ENCODE assay signal across 17 cellular contexts in genomic region chr2:147806846-147807245, GRCh38. TPM values are rescaled to one million over a fixed set of nuclear protein-coding genes. Genes with fewer than 3 reads are reported as not detected.
A peak's percentile ranks its signal among the peaks of the same experiment; 100 is the strongest.
DNase-seq lines count a peak whose midpoint lies in the region; ATAC-seq and TF ChIP-seq lines count a peak whose summit lies in the region.
"Had no signal": no experiment of that assay in that cellular context is flagged by ENCODE, and none has a peak within 500 bp of the region (broad histone marks: within the 10 kb centered on the region; RNA-seq: fewer than 3 reads in every experiment).

No MANE protein-coding gene starts in this region.

- H2AK9ac ChIP-seq in IMR-90 (replicated peaks; ENCODE audit: low read depth, low read length, poor library complexity), result no peak overlapping the region

- H3K27me3 Mint-ChIP-seq in glutamatergic neuron (ENCODE audit: unreplicated experiment) (no peaks in the 10 kb centered on the region), mesothelial cell of epicardium (ENCODE audit: low read depth) (no peaks in the 10 kb centered on the region)
- H3K27me3 Mint-ChIP-seq: CD4-positive, CD25-positive, alpha-beta regulatory T cell had no signal

- H3K18ac ChIP-seq in IMR-90 (ENCODE audit: low read depth, low read length), result no peak overlapping the region
- no peak overlapping the region for H3K18ac ChIP-seq in trophoblast cell (ENCODE audit: low read length)

- H3K9me3 Mint-ChIP-seq in glutamatergic neuron (ENCODE audit: unreplicated experiment), result peaks cover 1% of the 10 kb centered on the region
- no peaks in the 10 kb centered on the region for H3K9me3 Mint-ChIP-seq in mesothelial cell of epicardium

- H3K27ac ChIP-seq in IMR-90 (ENCODE audit: insufficient read depth, low read length) (no peak overlapping the region), trophoblast cell (ENCODE audit: low read depth, low read length) (no peak overlapping the region)
- H3K27ac ChIP-seq: KMS-11 had no signal

- DNase-seq in ELF-1 (ENCODE audit: low read depth, low spot score), result peak; percentile 41
- DNase-seq in IMR-90, result peak; percentile 19
- DNase-seq in epithelial cell of esophagus (ENCODE audit: low read depth), result peak; percentile 52
- peak; percentile 77 to 85 for DNase-seq in trophoblast cell
- DNase-seq in glutamatergic neuron, result no peak
- no peak for DNase-seq in hippocampal formation (lab: John Stamatoyannopoulos, UW)
- no peak for DNase-seq in mesothelial cell of epicardium (ENCODE audit: low spot score in 2 of 2, unreplicated experiment in 2 of 2)
- DNase-seq: Calu3; CD4-positive, CD25-positive, alpha-beta regulatory T cell; DMS79 treated with DMSO at 0.1 percent for 48 hours; NCI-H1417; NCI-H1930; NCI-H2171 treated with DMSO at 0.1 percent for 48 hours; NCI-H510A; SIG-M5 had no signal

- H4K20me1 ChIP-seq in IMR-90 (ENCODE audit: insufficient read depth, low read length), result no peaks in the 10 kb centered on the region

- H3K4me3 Mint-ChIP-seq in glutamatergic neuron (ENCODE audit: unreplicated experiment) (no peak overlapping the region), mesothelial cell of epicardium (no peak overlapping the region)
- H3K4me3 Mint-ChIP-seq: CD4-positive, CD25-positive, alpha-beta regulatory T cell had no signal

- peaks cover 4% of the 10 kb centered on the region for H3K4me1 Mint-ChIP-seq in glutamatergic neuron (ENCODE audit: low read depth, unreplicated experiment)
- H3K4me1 Mint-ChIP-seq in mesothelial cell of epicardium, result peaks cover 18% of the 10 kb centered on the region
- H3K4me1 Mint-ChIP-seq: CD4-positive, CD25-positive, alpha-beta regulatory T cell had no signal

- H2AFZ ChIP-seq in IMR-90 (replicated peaks; ENCODE audit: low read length, poor library complexity), result no peak overlapping the region
- no peak overlapping the region for H2AFZ ChIP-seq in trophoblast cell (ENCODE audit: insufficient read depth, low read length, poor library complexity)

- H3K36me3 ChIP-seq in IMR-90 (ENCODE audit: control insufficient read depth, insufficient read depth, low read length) (no peaks in the 10 kb centered on the region), trophoblast cell (ENCODE audit: control insufficient read depth in 1 of 2, insufficient read depth in 2 of 2, low read length in 2 of 2) (no peaks in the 10 kb centered on the region)

- no peak overlapping the region for H2BK15ac ChIP-seq in IMR-90 (ENCODE audit: low read depth, low read length)

- intact Hi-C loops in IMR-90 (cut with micrococcal nuclease), result no loop called here

- H3K9ac ChIP-seq in IMR-90 (ENCODE audit: low read depth, low read length) (no peak overlapping the region), trophoblast cell (ENCODE audit: low read length) (no peak overlapping the region)
- H3K9ac ChIP-seq: KMS-11 had no signal

- no peaks in the 10 kb centered on the region for H3K27me3 ChIP-seq in IMR-90 (ENCODE audit: control insufficient read depth, insufficient read depth, low read length)
- H3K27me3 ChIP-seq in trophoblast cell (ENCODE audit: insufficient read depth, low read length), result no peaks in the 10 kb centered on the region

- no peak overlapping the region for H3K27ac Mint-ChIP-seq in glutamatergic neuron (ENCODE audit: unreplicated experiment)
- H3K27ac Mint-ChIP-seq in mesothelial cell of epicardium, result no peak overlapping the region
- H3K27ac Mint-ChIP-seq: CD4-positive, CD25-positive, alpha-beta regulatory T cell had no signal

- CTCF ChIA-PET in IMR-90 (lab: Yijun Ruan, JAX), result no interaction called here

- ATAC-seq in IMR-90 (ENCODE audit: low read depth) (no peak), GM21619 (IDR thresholded peaks at IDR 0.05; ENCODE audit: unreplicated experiment) (no peak)

- H2AK5ac ChIP-seq in IMR-90 (ENCODE audit: low read depth, low read length) (no peak overlapping the region), trophoblast cell (ENCODE audit: low read length) (no peak overlapping the region)

- H2BK12ac ChIP-seq in trophoblast cell (ENCODE audit: low read length), result no peak overlapping the region

- H4K12ac ChIP-seq in trophoblast cell (ENCODE audit: low read depth, low read length), result no peak overlapping the region

- H4K5ac ChIP-seq in IMR-90 (ENCODE audit: low read depth, low read length), result no peak overlapping the region

- no peaks in the 10 kb centered on the region for H3K79me1 ChIP-seq in IMR-90 (ENCODE audit: low read depth in 1 of 2, low read length in 2 of 2)
- H3K79me1 ChIP-seq in trophoblast cell (ENCODE audit: low read length), result peaks cover 3% of the 10 kb centered on the region

- H3K36me3 Mint-ChIP-seq in glutamatergic neuron (ENCODE audit: unreplicated experiment), result no peaks in the 10 kb centered on the region
- H3K36me3 Mint-ChIP-seq in mesothelial cell of epicardium, result no peaks in the 10 kb centered on the region
- H3K36me3 Mint-ChIP-seq: CD4-positive, CD25-positive, alpha-beta regulatory T cell had no signal

- no peaks in the 10 kb centered on the region for H3K79me2 ChIP-seq in trophoblast cell (ENCODE audit: control insufficient read depth, insufficient read depth, low read length, poor library complexity)

- H3K23ac ChIP-seq in IMR-90 (ENCODE audit: low read depth, low read length) (no peak overlapping the region), trophoblast cell (ENCODE audit: low read length) (no peak overlapping the region)

- dilution Hi-C loops in IMR-90 (cut with HindIII; ENCODE audit: low sequenced_read_pairs, unreplicated experiment), result no loop called here

- H2BK5ac ChIP-seq in IMR-90 (ENCODE audit: low read depth, low read length, poor library complexity, severe bottlenecking) (no peak overlapping the region), trophoblast cell (ENCODE audit: low read depth, low read length, poor library complexity) (no peak overlapping the region)

- H3K4me3 ChIP-seq in IMR-90 (ENCODE audit: insufficient read depth, low read depth, low read length), result no peak overlapping the region
- no peak overlapping the region for H3K4me3 ChIP-seq in epithelial cell of esophagus (ENCODE audit: low read length)
- H3K4me3 ChIP-seq in trophoblast cell (ENCODE audit: low read depth, low read length), result no peak overlapping the region

- no peak overlapping the region for H2BK120ac ChIP-seq in IMR-90 (ENCODE audit: low read depth, low read length)
- no peak overlapping the region for H2BK120ac ChIP-seq in trophoblast cell (ENCODE audit: insufficient read depth, low read length, poor library complexity)

- H3K4me1 ChIP-seq in IMR-90 (ENCODE audit: control insufficient read depth, insufficient read depth, low read length), result no peaks in the 10 kb centered on the region
- peaks cover 3 to 6% of the 10 kb centered on the region in 2 experiments for H3K4me1 ChIP-seq in trophoblast cell (ENCODE audit: control insufficient read depth in 1 of 2, insufficient read depth in 2 of 2, low read length in 2 of 2)

- no peak overlapping the region for H3K4ac ChIP-seq in IMR-90 (ENCODE audit: low read depth, low read length)
- no peak overlapping the region for H3K4ac ChIP-seq in trophoblast cell (ENCODE audit: low read depth, low read length)

- TF ChIP-seq POLR2A in IMR-90 (IDR thresholded peaks at IDR 0.05; ENCODE audit: low read depth, low read length), result no peak

- no peak overlapping the region for H2BK20ac ChIP-seq in IMR-90 (ENCODE audit: low read depth, low read length)

- in situ Hi-C loops in IMR-90 (cut with MboI; ENCODE audit: low sequenced_read_pairs), result no loop called here

- no CpG with 5 or more reads among the region's 1 CpG for WGBS in IMR-90 (ENCODE audit: extremely low coverage in 2 of 2, insufficient read length in 1 of 2), 2 experiments
- no CpG with 5 or more reads among the region's 1 CpG for WGBS in trophoblast cell (ENCODE audit: extremely low coverage, insufficient coverage, insufficient read length)

- no TSS peak for BruUV-seq in IMR-90 (replicated peaks; lab: Mats Ljungman, UMichigan)

- H3K14ac ChIP-seq in IMR-90 (replicated peaks; ENCODE audit: low read depth, low read length) (no peak overlapping the region), trophoblast cell (ENCODE audit: low read length) (no peak overlapping the region)

- TF ChIP-seq RAD21 in IMR-90 (IDR thresholded peaks at IDR 0.05; ENCODE audit: low read length), result no peak

- POLR2A ChIA-PET in IMR-90 (lab: Charles Lee; ENCODE audit: unreplicated experiment), result no interaction called here

- H4K91ac ChIP-seq in IMR-90 (ENCODE audit: insufficient read depth, low read depth, low read length), result no peak overlapping the region
- H4K91ac ChIP-seq in trophoblast cell (ENCODE audit: low read depth, low read length), result no peak overlapping the region

- H4K8ac ChIP-seq in IMR-90 (ENCODE audit: low read depth in 2 of 2, low read length in 2 of 2) (no peak overlapping the region), trophoblast cell (ENCODE audit: low read depth, low read length) (no peak overlapping the region)

- H3K4me2 ChIP-seq in IMR-90 (ENCODE audit: low read depth, low read length), result no peak overlapping the region
- H3K4me2 ChIP-seq in trophoblast cell (ENCODE audit: low read length), result no peak overlapping the region
- H3K4me2 ChIP-seq: KMS-11 had no signal

- H3K56ac ChIP-seq in IMR-90 (ENCODE audit: extremely low read depth, insufficient read depth, low read length), result no peak overlapping the region

- no peak for TF ChIP-seq CTCF in IMR-90 (conservative IDR thresholded peaks at IDR 0.05; ENCODE audit: low read depth, low read length)
- TF ChIP-seq CTCF in epithelial cell of esophagus (IDR thresholded peaks at IDR 0.05; ENCODE audit: insufficient read depth, low read depth, low read length, missing control alignments), result no peak
- TF ChIP-seq CTCF in glutamatergic neuron (IDR thresholded peaks at IDR 0.05; ENCODE audit: partially characterized antibody, unreplicated experiment), result no peak
- TF ChIP-seq CTCF in mesothelial cell of epicardium (IDR thresholded peaks at IDR 0.05; ENCODE audit: unreplicated experiment), result no peak

- no peaks in the 10 kb centered on the region for H3K9me1 ChIP-seq in IMR-90 (ENCODE audit: insufficient read depth, low read length)

- H3K9me3 ChIP-seq in IMR-90 (ENCODE audit: control insufficient read depth, insufficient read depth, low read length) (no peaks in the 10 kb centered on the region), trophoblast cell (ENCODE audit: insufficient read depth, low read depth, low read length) (no peaks in the 10 kb centered on the region)

TF ChIP-seq in IMR-90, 13 proteins besides CTCF, POLR2A, EP300 and RAD21 (continues in another document):
- TF ChIP-seq FOS (IDR thresholded peaks at IDR 0.05; ENCODE audit: low read depth, low read length) (no peak), MAFK (IDR thresholded peaks at IDR 0.05; ENCODE audit: low read depth, low read length) (no peak), SMC3 (IDR thresholded peaks at IDR 0.05; ENCODE audit: low read depth, low read length) (no peak), RFX5 (IDR thresholded peaks at IDR 0.05; ENCODE audit: low read depth, low read length) (no peak), MAZ (IDR thresholded peaks at IDR 0.05; ENCODE audit: borderline replicate concordance, low read depth, low read length) (no peak)

RNA-seq across cellular contexts. Expression of gene ACVR2A, which starts 38.0 kb away (rescaled TPM):
- total RNA-seq in IMR-90 (2012; rRNA removed) (6.8 and 11.1 TPM in 2 replicates), glutamatergic neuron (ENCODE audit: unreplicated experiment) (110 TPM), mesothelial cell of epicardium (29.7 to 33.3 TPM (median 31.3 TPM) in 3 replicates)
- 1.7 and 1.8 TPM in 2 replicates for polyA plus RNA-seq in IMR-90 (2012; rRNA removed)
- 0.17 and 0.27 TPM in 2 replicates for polyA plus RNA-seq in IMR-90 (2012; cell fraction: cytosol; rRNA removed)
- 0.50 and 6.1 TPM in 2 replicates for polyA plus RNA-seq in IMR-90 (2012; cell fraction: nucleus; rRNA removed; ENCODE audit: low replicate concordance)
- 13.6 and 14.8 TPM in 2 replicates for polyA plus RNA-seq in trophoblast cell (2013)

Comparison
In these comparisons a context has a peak if more than half of its experiments do, and no peak if none do; other contexts are left out.
1. DNase-seq: peak in ELF-1 (single experiment), IMR-90 (single experiment), epithelial cell of esophagus (single experiment) and trophoblast cell (2 of 2); none in glutamatergic neuron (single experiment), hippocampal formation (0 of 2) and mesothelial cell of epicardium (0 of 2).